11 cellular contexts compared by ENCODE assay signal in the genomic region with DNA sequence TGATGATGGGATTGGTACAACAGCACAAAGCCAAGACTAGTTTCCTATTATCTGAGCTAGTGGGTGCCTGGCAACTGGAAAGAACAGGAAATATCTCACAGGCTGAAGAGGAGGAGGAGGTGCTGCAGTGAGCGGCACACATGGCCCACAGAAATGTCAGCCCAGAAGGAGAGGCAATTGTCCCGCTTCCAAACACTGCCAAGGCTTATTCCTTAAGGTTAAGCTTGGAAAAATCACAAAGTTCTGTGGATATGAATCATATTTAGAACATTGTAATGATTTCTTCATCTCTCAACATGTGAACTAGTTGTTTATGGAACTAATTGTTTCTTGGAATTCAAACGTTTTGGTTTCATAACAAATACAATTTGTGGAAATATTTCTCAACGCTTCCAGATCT.
A peak's percentile ranks its signal among the peaks of the same experiment; 100 is the strongest.
DNase-seq lines count a peak whose midpoint lies in the region; ATAC-seq and TF ChIP-seq lines count a peak whose summit lies in the region.
"Had no signal": no experiment of that assay in that cellular context is flagged by ENCODE, and none has a peak within 500 bp of the region (broad histone marks: within the 10 kb centered on the region; RNA-seq: fewer than 3 reads in every experiment).

No MANE protein-coding gene starts in this region.

- peak; percentile 74 to 86 for ATAC-seq in left cardiac atrium
- no peak for ATAC-seq in GM19395 (IDR thresholded peaks at IDR 0.05; ENCODE audit: unreplicated experiment)
- ATAC-seq: activated naive CD8-positive, alpha-beta T cell treated with anti-CD3 and anti-CD28 coated beads, Interleukin-2, amount 50 U/mL, for 24 hours had no signal

- intact Hi-C loops in left cardiac atrium (cut with DNase I) (loop anchor here in 1 of 2 donors (10.0 kb wide), 1 partner anchor 1201 kb away; no protein-coding TSS in a partner anchor), posterior vena cava (cut with DNase I) (no loop called here)

- in situ Hi-C loops in GM13977 (cut with MboI; ENCODE audit: low pct_unique_long_range_greater_than_20kb, low sequenced_read_pairs, unreplicated experiment): no loop called here

- DNase-seq in AG10803 (ENCODE audit: low read depth): peak; percentile 43
- DNase-seq in NCI-H69 (lab: John Stamatoyannopoulos, UW): peak; percentile 31
- DNase-seq in left cardiac atrium: peak; percentile 42
- DNase-seq in posterior vena cava (ENCODE audit: low spot score): peak; percentile 78
- no peak for DNase-seq in DMS 273 treated with DMSO at 0.1 percent for 48 hours (lab: John Stamatoyannopoulos, UW)
- no peak for DNase-seq in GM13977 (ENCODE audit: low spot score)
- no peak for DNase-seq in NCI-H1436 (lab: John Stamatoyannopoulos, UW)
- DNase-seq: activated B cell treated with CpG ODN at 0.5 μM for 24 hours; activated naive CD8-positive, alpha-beta T cell treated with anti-CD3 and anti-CD28 coated beads, Interleukin-2, amount 50 U/mL, for 24 hours; NCI-H2107 had no signal

- H3K4me3 ChIP-seq in AG10803 (ENCODE audit: low read length): no peak overlapping the region

- TF ChIP-seq CTCF in AG10803 (conservative IDR thresholded peaks at IDR 0.05; ENCODE audit: low read length) (no peak), GM13977 (IDR thresholded peaks at IDR 0.05; ENCODE audit: extremely low read depth, insufficient read depth, missing control alignments) (no peak)

Comparison
In these comparisons a context has a peak if more than half of its experiments do, and no peak if none do; other contexts are left out.
1. DNase-seq: peak in AG10803 (single experiment), NCI-H69 (single experiment), left cardiac atrium (single experiment) and posterior vena cava (single experiment); none in DMS 273 treated with DMSO at 0.1 percent for 48 hours (single experiment), GM13977 (single experiment) and NCI-H1436 (single experiment).